13 cellular contexts compared by ENCODE assay signal in the genomic region with DNA sequence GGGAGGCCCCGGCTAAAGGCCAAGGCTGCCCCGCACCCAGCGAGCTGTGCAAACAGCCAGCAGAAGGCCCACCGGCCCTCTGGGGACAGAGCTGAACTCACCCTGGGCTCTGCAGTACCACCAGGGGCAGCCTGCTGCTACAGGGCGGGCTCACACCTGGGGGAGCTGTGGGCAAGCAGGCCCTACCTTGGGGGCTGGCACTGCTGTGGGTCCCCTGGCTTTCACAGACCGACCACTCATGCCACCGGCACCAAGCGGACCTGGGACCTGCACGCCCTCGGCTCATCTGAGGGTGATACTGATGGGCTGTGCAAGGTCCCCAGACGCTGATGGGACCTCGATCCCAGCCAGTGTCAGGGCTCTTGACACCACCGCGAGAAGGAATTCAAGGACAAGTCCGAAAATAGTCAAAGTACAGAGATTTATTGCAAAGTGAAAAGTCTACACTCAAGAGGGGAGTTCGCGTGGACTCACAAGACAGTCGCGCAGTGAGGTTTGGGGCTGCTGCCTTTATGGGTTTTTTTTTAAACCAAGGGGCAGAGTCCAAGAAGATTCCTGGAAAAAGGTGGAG.
DNase-seq lines count a peak whose midpoint lies in the region; ATAC-seq, FAIRE-seq and TF ChIP-seq lines count a peak whose summit lies in the region.
"Had no signal": no experiment of that assay in that cellular context is flagged by ENCODE, and none has a peak within 500 bp of the region (broad histone marks: within the 10 kb centered on the region; RNA-seq: fewer than 3 reads in every experiment).

No MANE protein-coding gene starts in this region.

- no TSS peak for BruUV-seq in mammary epithelial cell (replicated peaks; lab: Mats Ljungman, UMichigan)

- 97% methylated on average over 13 of the region's 19 CpGs for WGBS in mammary epithelial cell (ENCODE audit: low coverage, missing lambda C conversion rate)

- intact Hi-C loops in Right ventricle myocardium inferior (cut with DNase I) = loop anchor here (10.0 kb wide), 1 partner anchor 49 kb away; no protein-coding TSS in a partner anchor
- intact Hi-C loops in cardiac septum (cut with DNase I) = no loop called here
- intact Hi-C loops in mammary epithelial cell (cut with micrococcal nuclease) = loop anchor here (5.0 kb wide), 1 partner anchor 64 kb away; no protein-coding TSS in a partner anchor
- intact Hi-C loops in lower lobe of right lung (cut with DNase I) = no loop called here

- no peak overlapping the region for H2AFZ ChIP-seq in mammary epithelial cell (ENCODE audit: low read depth, low read length)

- in situ Hi-C loops in mammary epithelial cell (cut with MboI; ENCODE audit: low sequenced_read_pairs in 2 of 2) = no loop called here

- H3K79me2 ChIP-seq in mammary epithelial cell (ENCODE audit: insufficient read depth, low read length) = no peaks in the 10 kb centered on the region

- peak overlapping the region; percentile 72 for H3K4me2 ChIP-seq in mammary epithelial cell (ENCODE audit: insufficient read depth, low read depth, low read length)

- TF ChIP-seq CTCF in mammary epithelial cell (conservative IDR thresholded peaks at IDR 0.05 in 1 of 2, IDR thresholded peaks at IDR 0.05 in 1 of 2; ENCODE audit: extremely low read depth in 1 of 2, insufficient read depth in 1 of 2, low read depth in 1 of 2, low read length in 2 of 2) = no peak
- no peak for TF ChIP-seq CTCF in lower lobe of right lung (IDR thresholded peaks at IDR 0.05)

- H3K27ac ChIP-seq in mammary epithelial cell (ENCODE audit: insufficient read depth, low read depth, low read length) = peak overlapping the region; percentile 74
- no peak overlapping the region for H3K27ac ChIP-seq in lower lobe of right lung
- H3K27ac ChIP-seq: adrenal gland had no signal

- dilution Hi-C loops in mammary epithelial cell (cut with HindIII; ENCODE audit: low sequenced_read_pairs) = loop anchor here (5.0 kb wide), 1 partner anchor 64 kb away; no protein-coding TSS in a partner anchor

- H3K36me3 ChIP-seq in mammary epithelial cell (ENCODE audit: insufficient read depth, low read length) (no peaks in the 10 kb centered on the region), lower lobe of right lung (no peaks in the 10 kb centered on the region)
- H3K36me3 ChIP-seq: adrenal gland had no signal

- CTCF ChIA-PET in mammary epithelial cell (lab: Charles Lee; ENCODE audit: low non-redundant PET) = interaction anchor here (0.6 kb wide), 1 partner anchor 23 kb away, joined by 3 read pairs; no protein-coding TSS in a partner anchor

- DNase-seq in Right ventricle myocardium inferior (ENCODE audit: missing footprints) = peak; percentile 34
- DNase-seq in cardiac septum (ENCODE audit: low spot score) = no peak
- no peak for DNase-seq in mammary epithelial cell
- DNase-seq in lower lobe of right lung = peak; percentile 37
- peak; percentile 39 for DNase-seq in urothelium cell line (ENCODE audit: low spot score)
- DNase-seq in superior temporal gyrus (ENCODE audit: extremely low spot score) = no peak
- no peak for DNase-seq in AG08395 (ENCODE audit: low spot score)
- DNase-seq: effector CD4-positive, alpha-beta T cell; NCI-H446 treated with DMSO at 0.1 percent for 48 hours had no signal

- no peaks in the 10 kb centered on the region for H4K20me1 ChIP-seq in mammary epithelial cell (ENCODE audit: insufficient read depth, low read length)

- H3K9ac ChIP-seq in mammary epithelial cell (ENCODE audit: insufficient read depth, low read length) = no peak overlapping the region

- H3K4me1 ChIP-seq in mammary epithelial cell (ENCODE audit: insufficient read depth, low read length) (peaks cover 53% of the 10 kb centered on the region), lower lobe of right lung (no peaks in the 10 kb centered on the region)

- no peaks in the 10 kb centered on the region for H3K27me3 ChIP-seq in mammary epithelial cell (ENCODE audit: insufficient read depth, low read length)
- peaks cover 34% of the 10 kb centered on the region for H3K27me3 ChIP-seq in lower lobe of right lung (ENCODE audit: low read depth)
- H3K27me3 ChIP-seq: adrenal gland had no signal

- no peak for FAIRE-seq in urothelium cell line (lab: Jason Lieb, UNC)
- FAIRE-seq: TTC549 had no signal

- no peak for ATAC-seq in Right ventricle myocardium inferior
- peak in 1 of 2 donors; percentile 7 for ATAC-seq in lower lobe of right lung
- no peak for ATAC-seq in HG02970 (IDR thresholded peaks at IDR 0.05; ENCODE audit: low FRiP score, unreplicated experiment)

- H3K9me3 ChIP-seq in mammary epithelial cell (replicated peaks; ENCODE audit: insufficient read depth, low read length) (peaks cover 10% of the 10 kb centered on the region), lower lobe of right lung (no peaks in the 10 kb centered on the region)
- H3K9me3 ChIP-seq: adrenal gland, psoas muscle had no signal

- H3K4me3 ChIP-seq in mammary epithelial cell (replicated peaks in 1 of 3; ENCODE audit: insufficient read depth in 1 of 3, low read depth in 2 of 3, low read length in 3 of 3) = no peak overlapping the region
- no peak overlapping the region for H3K4me3 ChIP-seq in lower lobe of right lung
- H3K4me3 ChIP-seq: adrenal gland, psoas muscle had no signal

Comparison
In these comparisons a context has a peak if more than half of its experiments do, and no peak if none do; other contexts are left out.
1. DNase-seq: peak in Right ventricle myocardium inferior (single experiment), lower lobe of right lung (single experiment) and urothelium cell line (single experiment); none in cardiac septum (single experiment), mammary epithelial cell (single experiment), superior temporal gyrus (single experiment) and AG08395 (single experiment).
2. intact Hi-C loops: an anchor here in Right ventricle myocardium inferior (10.0 kb wide) and mammary epithelial cell (5.0 kb wide); none called in cardiac septum and lower lobe of right lung.